8 cellular contexts compared by ENCODE assay signal in genomic region chr22:43060213-43060612, GRCh38. TPM values are rescaled to one million over a fixed set of nuclear protein-coding genes. Genes with fewer than 3 reads are reported as not detected.
DNase-seq lines count a peak whose midpoint lies in the region; ATAC-seq and TF ChIP-seq lines count a peak whose summit lies in the region.

No MANE protein-coding gene starts in this region.

- H3K9me3 ChIP-seq in neutrophil = no peaks in the 10 kb centered on the region

- H3K27me3 Mint-ChIP-seq in T-cell (no peaks in the 10 kb centered on the region), chondrocyte (ENCODE audit: low read depth) (no peaks in the 10 kb centered on the region)

- peaks cover 33% of the 10 kb centered on the region for H3K36me3 Mint-ChIP-seq in T-cell
- peaks cover 35% of the 10 kb centered on the region for H3K36me3 Mint-ChIP-seq in chondrocyte (ENCODE audit: low read depth)

- H3K4me3 ChIP-seq in AG04449 (ENCODE audit: low read depth, low read length) (no peak overlapping the region), neutrophil (ENCODE audit: low read depth in 1 of 2, low read length in 1 of 2) (no peak overlapping the region)

- H3K4me1 ChIP-seq in neutrophil (ENCODE audit: control insufficient read depth in 1 of 2, insufficient read depth in 1 of 2, low read depth in 1 of 2, low read length in 1 of 2) = no peaks in the 10 kb centered on the region

- ATAC-seq in T-cell (replicated peaks in 1 of 4) (no peak), GM21447 (IDR thresholded peaks at IDR 0.05; ENCODE audit: unreplicated experiment) (no peak), GM21360 (IDR thresholded peaks at IDR 0.05; ENCODE audit: unreplicated experiment) (no peak)

- no peak overlapping the region for H3K27ac Mint-ChIP-seq in T-cell
- no peak overlapping the region for H3K27ac Mint-ChIP-seq in chondrocyte (ENCODE audit: unreplicated experiment)

- CTCF ChIA-PET in AG04449 (lab: Yijun Ruan, JAX) (interaction anchor here (0.8 to 1.6 kb wide), 5 partner anchors 12 to 219 kb away, joined by 3 to 5 read pairs (median 4); no protein-coding TSS in a partner anchor), T-cell (lab: Charles Lee) (interaction anchor here in 1 of 2 donors (0.6 kb wide), 1 partner anchor 18 kb away, joined by 7 read pairs; no protein-coding TSS in a partner anchor)

- POLR2A ChIA-PET in AG04449 (lab: Yijun Ruan, JAX) (no interaction called here), T-cell (lab: Charles Lee) (no interaction called here)

- no peak overlapping the region for H3K4me3 Mint-ChIP-seq in T-cell
- H3K4me3 Mint-ChIP-seq in chondrocyte (ENCODE audit: unreplicated experiment) = no peak overlapping the region

- no peak overlapping the region for H3K27ac ChIP-seq in neutrophil

- H3K4me1 Mint-ChIP-seq in T-cell = no peaks in the 10 kb centered on the region
- no peaks in the 10 kb centered on the region for H3K4me1 Mint-ChIP-seq in chondrocyte (ENCODE audit: low read depth)

- DNase-seq in AG04449 (ENCODE audit: low read depth, low spot score) (no peak), T-cell (peak in 21 of 34 experiments; percentile 7 to 36 (median 17)), chondrocyte (ENCODE audit: low spot score) (no peak), NCI-H510A (lab: John Stamatoyannopoulos, UW) (no peak)

- peaks cover 4% of the 10 kb centered on the region for H3K36me3 ChIP-seq in neutrophil

- TF ChIP-seq CTCF in AG04449 (IDR thresholded peaks at IDR 0.05; ENCODE audit: insufficient read depth, low read length, missing control alignments) (peak; percentile 68), GM12872 (IDR thresholded peaks at IDR 0.05; ENCODE audit: insufficient read depth, low read depth, low read length) (peak; percentile 77), chondrocyte (IDR thresholded peaks at IDR 0.05) (peak; percentile 78), neutrophil (IDR thresholded peaks at IDR 0.05) (peak; percentile 71)

- no peaks in the 10 kb centered on the region for H3K27me3 ChIP-seq in neutrophil

- H3K9me3 Mint-ChIP-seq in T-cell (no peaks in the 10 kb centered on the region), chondrocyte (ENCODE audit: low read depth) (no peaks in the 10 kb centered on the region)

RNA-seq across cellular contexts. Expression of gene TTLL1, which starts 29.0 kb away (rescaled TPM):
- total RNA-seq in T-cell (1 to 10 TPM; 5.6 to 9.0 (median 6.9) TPM), chondrocyte (16.7 to 18.8 TPM (median 18.1 TPM) in 3 replicates)

RNA-seq across cellular contexts. Expression of gene PACSIN2, which starts 45.3 kb away (rescaled TPM):
- total RNA-seq in T-cell (10 to 100 TPM; 25.9 to 49.0 (median 40.4) TPM), chondrocyte (58.9 to 93.4 TPM (median 82.1 TPM) in 3 replicates)

RNA-seq across cellular contexts. Expression of gene BIK, which starts 50.3 kb away (rescaled TPM):
- total RNA-seq in T-cell (1 to 10 TPM; 2.0 to 3.2 (median 2.7) TPM), chondrocyte (not detected in 3 replicates)

Comparison
In these comparisons a context has a peak if more than half of its experiments do, and no peak if none do; other contexts are left out.
1. DNase-seq: peak in T-cell (21 of 34); none in AG04449 (single experiment), chondrocyte (single experiment) and NCI-H510A (single experiment).
2. Peak in every context shown above with its lines, with median percentiles within 50 percentile points of each other: CTCF ChIP-seq.